ENCODE assay signal across 29 cellular contexts in the genomic region with DNA sequence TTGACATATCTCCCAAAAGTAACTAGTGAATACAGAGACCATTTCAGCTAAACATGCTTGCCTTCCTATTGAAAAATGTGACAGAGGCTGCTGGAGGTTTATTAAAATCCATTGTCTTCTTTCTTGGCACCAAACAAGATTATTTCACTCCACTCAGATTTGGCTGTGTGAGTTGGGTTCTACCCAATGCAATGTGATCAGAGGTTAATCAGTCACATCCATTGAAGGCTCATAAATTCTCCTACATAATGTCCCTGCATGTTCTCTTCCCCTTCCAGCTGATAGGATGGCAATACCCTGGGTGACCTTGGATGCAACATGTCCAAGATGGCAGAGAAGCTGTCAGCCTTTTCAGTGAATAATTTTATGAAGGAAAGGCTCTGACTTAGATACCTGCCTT. TPM values are rescaled to one million over a fixed set of nuclear protein-coding genes. Genes with fewer than 3 reads are reported as not detected.
DNase-seq lines count a peak whose midpoint lies in the region; ATAC-seq and TF ChIP-seq lines count a peak whose summit lies in the region.
"Had no signal": no experiment of that assay in that cellular context is flagged by ENCODE, and none has a peak within 500 bp of the region (broad histone marks: within the 10 kb centered on the region; RNA-seq: fewer than 3 reads in every experiment).

No MANE protein-coding gene starts in this region.

- ATAC-seq in body of pancreas: peak; percentile 50
- ATAC-seq: A549; CD8-positive, alpha-beta T cell had no signal

- H3K36me3 ChIP-seq in body of pancreas (replicated peaks in 1 of 2; ENCODE audit: insufficient read depth in 1 of 2, low read depth in 2 of 2): no peaks in the 10 kb centered on the region
- H3K36me3 ChIP-seq: BE2C; BLaER1; BLaER1 treated with 17β-estradiol and CSF1 and Interleukin-3, amounts not matched to agents 10 nM and 100 nM had no signal

- no peak overlapping the region for H3K4me3 ChIP-seq in body of pancreas
- H3K4me3 ChIP-seq: A549; BLaER1; BLaER1 treated with 17β-estradiol and CSF1 and Interleukin-3, amounts not matched to agents 10 nM and 100 nM had no signal

- no peaks in the 10 kb centered on the region for H3K9me3 ChIP-seq in body of pancreas
- H3K9me3 ChIP-seq: A549, BE2C, BLaER1, Caco-2 had no signal

- no peak for TF ChIP-seq CTCF in body of pancreas (IDR thresholded peaks at IDR 0.05)

- intact Hi-C loops in body of pancreas (cut with DNase I): no loop called here

- DNase-seq in body of pancreas: no peak
- no peak for DNase-seq in GOT3 (lab: John Stamatoyannopoulos, UW)
- DNase-seq: 8988T; ACHN; AML-193; BE2C; C1 segment of cervical spinal cord; Caco-2; Calu3; CD4-positive, alpha-beta memory T cell; CD4-positive, alpha-beta T cell; CD4-positive, CD25-positive, alpha-beta regulatory T cell; CD8-positive, alpha-beta memory T cell; CD8-positive, alpha-beta T cell; COR-L47; DMS 273 treated with DMSO at 0.1 percent for 48 hours; DMS153; DMS53; DMS79; DMS79 treated with DMSO at 0.1 percent for 48 hours; DND-41; EL had no signal

- peak overlapping the region in 1 of 4 donors; percentile 3 for H3K27ac ChIP-seq in body of pancreas
- H3K27ac ChIP-seq: 22Rv1; A549; BLaER1; BLaER1 treated with 17β-estradiol and CSF1 and Interleukin-3, amounts not matched to agents 10 nM and 100 nM; C4-2B had no signal

- H3K27me3 ChIP-seq in body of pancreas: no peaks in the 10 kb centered on the region
- H3K27me3 ChIP-seq: BLaER1; BLaER1 treated with 17β-estradiol and CSF1 and Interleukin-3, amounts not matched to agents 10 nM and 100 nM had no signal

- H3K4me1 ChIP-seq in body of pancreas: no peaks in the 10 kb centered on the region
- H3K4me1 ChIP-seq: A549; BE2C; BLaER1; BLaER1 treated with 17β-estradiol and CSF1 and Interleukin-3, amounts not matched to agents 10 nM and 100 nM; Caco-2 had no signal

- no peak for TF ChIP-seq POLR2A in body of pancreas (IDR thresholded peaks at IDR 0.05)

RNA-seq across cellular contexts. Expression of gene TKTL2, which starts 54.5 kb away (rescaled TPM):
- total RNA-seq in body of pancreas: not detected
- total RNA-seq: A673; Caco-2; Calu3; CD4-positive, alpha-beta memory T cell; CD4-positive, alpha-beta T cell; CD4-positive, CD25-positive, alpha-beta regulatory T cell; CD8-positive, alpha-beta memory T cell; CD8-positive, alpha-beta T cell; Daoy had no signal
